19 cellular contexts compared by ENCODE assay signal in genomic region chr15:39130556-39131379, GRCh38.
DNase-seq lines count a peak whose midpoint lies in the region; ATAC-seq, FAIRE-seq and TF ChIP-seq lines count a peak whose summit lies in the region.
"Had no signal": no experiment of that assay in that cellular context is flagged by ENCODE, and none has a peak within 500 bp of the region (broad histone marks: within the 10 kb centered on the region; RNA-seq: fewer than 3 reads in every experiment).

No MANE protein-coding gene starts in this region.

- intact Hi-C loops in aorta (cut with DNase I) (no loop called here), MCF 10A (cut with micrococcal nuclease) (no loop called here)

- no peak overlapping the region for H3K27ac Mint-ChIP-seq in MCF 10A (ENCODE audit: low read depth, unreplicated experiment)
- H3K27ac Mint-ChIP-seq: activated T-helper 2 cell treated with anti-CD3 and anti-CD28 coated beads, Interferon-gamma antibody, Interleukin-2, Interleukin-4, amounts not matched to agents 10 μg/mL and 5 μg/mL and 100 μg/mL, durations not matched to agents 14 hours and 24 hours and 36 hours; stimulated activated naive B cell treated with anti-CD40 and anti-IgM and Interleukin-4, amounts not matched to agents 10 μg/mL and 1 μg/mL and 100 μg/mL, for 72 hours had no signal

- POLR2A ChIA-PET in MCF 10A (lab: Yijun Ruan, JAX) = no interaction called here

- peaks cover 22% of the 10 kb centered on the region for H3F3A ChIP-seq in smooth muscle cell (ENCODE audit: low read depth)

- DNase-seq in ELR (ENCODE audit: low read depth) = peak; percentile 65
- peak; percentile 43 for DNase-seq in RCC 7860 (ENCODE audit: low spot score)
- peak; percentile 35 for DNase-seq in fibroblast of villous mesenchyme (ENCODE audit: low read depth)
- no peak for DNase-seq in smooth muscle cell (lab: John Stamatoyannopoulos, UW; ENCODE audit: unreplicated experiment)
- no peak for DNase-seq in aorta
- DNase-seq in MCF 10A (ENCODE audit: unreplicated experiment) = no peak
- DNase-seq in NCI-H187 treated with DMSO at 0.1 percent for 48 hours (lab: John Stamatoyannopoulos, UW) = no peak
- DNase-seq: caudate nucleus; effector CD8-positive, alpha-beta T cell; Kasumi-1; NCI-H1694; NCI-H446; posterior cingulate gyrus; SJCRH30; stimulated activated naive B cell treated with anti-CD40 and anti-IgM and Interleukin-4, amounts not matched to agents 10 μg/mL and 1 μg/mL and 100 μg/mL, for 72 hours; T-helper 9 cell; transverse colon had no signal

- peaks cover 23% of the 10 kb centered on the region for H3K4me1 ChIP-seq in smooth muscle cell (ENCODE audit: low read depth)
- H3K4me1 ChIP-seq in aorta (ENCODE audit: control insufficient read depth in 1 of 2, insufficient read depth in 2 of 2, low read length in 2 of 2) = peaks cover 0 to 4% of the 10 kb centered on the region in 2 donors

- H4K20me1 ChIP-seq in smooth muscle cell (ENCODE audit: low read depth) = no peaks in the 10 kb centered on the region

- H3K9me3 ChIP-seq in smooth muscle cell (replicated peaks; ENCODE audit: low read depth) (no peaks in the 10 kb centered on the region), aorta (ENCODE audit: control insufficient read depth, low read length) (no peaks in the 10 kb centered on the region)
- H3K9me3 ChIP-seq: SJCRH30, transverse colon had no signal

- no peak for ATAC-seq in aorta (ENCODE audit: low FRiP score)
- ATAC-seq: activated CD4-positive, CD25-positive, alpha-beta regulatory T cell treated with anti-CD3 and anti-CD28 coated beads, Interleukin-2, amount 50 U/mL, for 24 hours; stimulated activated naive B cell treated with anti-CD40 and anti-IgM and Interleukin-4, amounts not matched to agents 10 μg/mL and 1 μg/mL and 100 μg/mL, for 72 hours had no signal

- H3K9ac ChIP-seq in smooth muscle cell (ENCODE audit: low read depth) = peak overlapping the region; percentile 6

- H3K79me2 ChIP-seq in smooth muscle cell (ENCODE audit: low read depth) = no peaks in the 10 kb centered on the region

- H3K4me2 ChIP-seq in smooth muscle cell = no peak overlapping the region

- BruUV-seq in MCF 10A (replicated peaks; lab: Mats Ljungman, UMichigan) = no TSS peak

- no peaks in the 10 kb centered on the region for H3K27me3 Mint-ChIP-seq in MCF 10A (ENCODE audit: insufficient read depth, unreplicated experiment)

- TF ChIP-seq CTCF in fibroblast of villous mesenchyme (IDR thresholded peaks at IDR 0.05; ENCODE audit: insufficient read depth, low read depth, low read length) (no peak), smooth muscle cell (IDR thresholded peaks at IDR 0.05; ENCODE audit: borderline replicate concordance, insufficient read depth, poor library complexity, severe bottlenecking) (no peak), MCF 10A (IDR thresholded peaks at IDR 0.05; ENCODE audit: unreplicated experiment) (no peak)

- peaks cover 4% of the 10 kb centered on the region for H3K36me3 Mint-ChIP-seq in MCF 10A (ENCODE audit: insufficient read depth, unreplicated experiment)

- FAIRE-seq in RCC 7860 (lab: Jason Lieb, UNC) = no peak

- H3K27ac ChIP-seq in smooth muscle cell (ENCODE audit: low read depth) (peak overlapping the region; percentile 94), aorta (ENCODE audit: low read depth in 1 of 2, low read length in 2 of 2) (no peak overlapping the region)
- H3K27ac ChIP-seq: SJCRH30 had no signal

- H3K36me3 ChIP-seq in smooth muscle cell (ENCODE audit: low read depth) (no peaks in the 10 kb centered on the region), aorta (ENCODE audit: control insufficient read depth in 1 of 2, insufficient read depth in 2 of 2, low read length in 1 of 2) (no peaks in the 10 kb centered on the region)
- H3K36me3 ChIP-seq: SJCRH30, transverse colon had no signal

- WGBS in smooth muscle cell (ENCODE audit: low lambda C conversion rate) = 78% methylated on average over 3 of the region's 3 CpGs
- WGBS in aorta, 2 donors = 86% methylated on average over 3 of the region's 3 CpGs

- CTCF ChIA-PET in MCF 10A (lab: Yijun Ruan, JAX) = interaction anchor here (0.7 to 1.8 kb wide), 3 partner anchors 140 to 442 kb away, joined by 3 to 4 read pairs (median 3); no protein-coding TSS in a partner anchor

- no peak overlapping the region for H3K4me3 Mint-ChIP-seq in MCF 10A (ENCODE audit: unreplicated experiment)
- H3K4me3 Mint-ChIP-seq: stimulated activated naive B cell treated with anti-CD40 and anti-IgM and Interleukin-4, amounts not matched to agents 10 μg/mL and 1 μg/mL and 100 μg/mL, for 72 hours had no signal

- no peak overlapping the region for H2AFZ ChIP-seq in smooth muscle cell (ENCODE audit: low read depth)

- H3K27me3 ChIP-seq in smooth muscle cell (ENCODE audit: low read depth) (no peaks in the 10 kb centered on the region), aorta (ENCODE audit: control insufficient read depth in 1 of 2, insufficient read depth in 2 of 2, low read length in 1 of 2) (no peaks in the 10 kb centered on the region)
- H3K27me3 ChIP-seq: SJCRH30, transverse colon had no signal

- no peaks in the 10 kb centered on the region for H3K9me3 Mint-ChIP-seq in MCF 10A (ENCODE audit: unreplicated experiment)
- H3K9me3 Mint-ChIP-seq: activated T-helper 2 cell treated with anti-CD3 and anti-CD28 coated beads, Interferon-gamma antibody, Interleukin-2, Interleukin-4, amounts not matched to agents 10 μg/mL and 5 μg/mL and 100 μg/mL, durations not matched to agents 14 hours and 24 hours and 36 hours; stimulated activated naive B cell treated with anti-CD40 and anti-IgM and Interleukin-4, amounts not matched to agents 10 μg/mL and 1 μg/mL and 100 μg/mL, for 72 hours had no signal

- no peak overlapping the region for H3K4me3 ChIP-seq in fibroblast of villous mesenchyme (ENCODE audit: low read depth, low read length)
- no peak overlapping the region for H3K4me3 ChIP-seq in smooth muscle cell
- H3K4me3 ChIP-seq in aorta (ENCODE audit: low read length in 2 of 2) = no peak overlapping the region
- H3K4me3 ChIP-seq: SJCRH30, transverse colon had no signal

- H3K4me1 Mint-ChIP-seq in MCF 10A (ENCODE audit: insufficient read depth, unreplicated experiment) = peaks cover 21% of the 10 kb centered on the region
- H3K4me1 Mint-ChIP-seq: stimulated activated naive B cell treated with anti-CD40 and anti-IgM and Interleukin-4, amounts not matched to agents 10 μg/mL and 1 μg/mL and 100 μg/mL, for 72 hours had no signal

Comparison
In these comparisons a context has a peak if more than half of its experiments do, and no peak if none do; other contexts are left out.
1. DNase-seq: peak in ELR (single experiment), RCC 7860 (single experiment) and fibroblast of villous mesenchyme (single experiment); none in smooth muscle cell (single experiment), aorta (0 of 2), MCF 10A (single experiment) and NCI-H187 treated with DMSO at 0.1 percent for 48 hours (single experiment).